1 cellular context compared by ENCODE assay signal in genomic region chr9:134267305-134268265, GRCh38.
TF ChIP-seq lines count a peak whose summit lies in the region.

No MANE protein-coding gene starts in this region.

TF ChIP-seq in HepG2, 621 proteins besides CTCF, POLR2A, EP300 and RAD21 (continued from another document and continues in another):
- TF ChIP-seq FOXP4 (CRISPR knock-in tag; IDR thresholded peaks at IDR 0.05) (no peak), SALL2 (CRISPR knock-in tag; IDR thresholded peaks at IDR 0.05) (no peak), TEAD3 (CRISPR knock-in tag; optimal IDR thresholded peaks at IDR 0.05; ENCODE audit: borderline replicate concordance) (peak; percentile 30), ZNF136 (CRISPR knock-in tag; IDR thresholded peaks at IDR 0.05; ENCODE audit: low read depth) (no peak), ZNF563 (CRISPR knock-in tag; IDR thresholded peaks at IDR 0.05) (peak; percentile 75; the same call in 1 of the 2 replicates), ZFY (CRISPR knock-in tag; IDR thresholded peaks at IDR 0.05) (peak; percentile 49; the same call in 1 of the 2 replicates), ZNF484 (CRISPR knock-in tag; IDR thresholded peaks at IDR 0.05; ENCODE audit: borderline replicate concordance, low read depth) (no peak), ZNF800 (CRISPR knock-in tag; IDR thresholded peaks at IDR 0.05) (no peak), HNRNPH1 (optimal IDR thresholded peaks at IDR 0.05; ENCODE audit: low read depth, low read length) (no peak), CBX1 (IDR thresholded peaks at IDR 0.05; ENCODE audit: low read depth) (no peak), ZXDC (CRISPR knock-in tag; IDR thresholded peaks at IDR 0.05) (no peak), ATM (IDR thresholded peaks at IDR 0.05; ENCODE audit: borderline replicate concordance) (no peak), ZNF792 (CRISPR knock-in tag; IDR thresholded peaks at IDR 0.05) (no peak), ZNF558 (CRISPR knock-in tag; IDR thresholded peaks at IDR 0.05; ENCODE audit: borderline replicate concordance) (no peak), ZNF720 (CRISPR knock-in tag; IDR thresholded peaks at IDR 0.05) (no peak), MTA3 (CRISPR knock-in tag; IDR thresholded peaks at IDR 0.05) (no peak), ZNF576 (CRISPR knock-in tag; IDR thresholded peaks at IDR 0.05) (no peak), ZNF562 (CRISPR knock-in tag; IDR thresholded peaks at IDR 0.05; ENCODE audit: borderline replicate concordance) (no peak), EHMT2 (IDR thresholded peaks at IDR 0.05; ENCODE audit: borderline replicate concordance, low read depth, low read length) (no peak), HNF4A (CRISPR knock-in tag; IDR thresholded peaks at IDR 0.05) (peak; percentile 44; the same call in 1 of the 2 replicates), ARHGAP35 (CRISPR knock-in tag; IDR thresholded peaks at IDR 0.05; ENCODE audit: borderline replicate concordance) (no peak), HNRNPL (IDR thresholded peaks at IDR 0.05; ENCODE audit: low read depth, low read length) (no peak), TBP (CRISPR knock-in tag; IDR thresholded peaks at IDR 0.05) (no peak), STAG1 (CRISPR knock-in tag; IDR thresholded peaks at IDR 0.05) (peak; percentile 63), ATF3 (CRISPR knock-in tag; IDR thresholded peaks at IDR 0.05) (no peak), ZNF776 (CRISPR knock-in tag; IDR thresholded peaks at IDR 0.05) (no peak), DNMT1 (CRISPR knock-in tag; IDR thresholded peaks at IDR 0.05) (no peak), ZMYM3 (CRISPR knock-in tag; IDR thresholded peaks at IDR 0.05) (0 out of 2 replicates have a peak, but pooled peaks have one; percentile 13), PRDM10 (CRISPR knock-in tag; IDR thresholded peaks at IDR 0.05; ENCODE audit: low read depth) (no peak), ZNF34 (CRISPR knock-in tag; IDR thresholded peaks at IDR 0.05; ENCODE audit: borderline replicate concordance) (no peak), TCF7L2 (IDR thresholded peaks at IDR 0.05; ENCODE audit: low read depth, low read length) (no peak), AGO1 (IDR thresholded peaks at IDR 0.05; ENCODE audit: low read depth, low read length, poor library complexity, severe bottlenecking) (no peak), POLR2AphosphoS5 (IDR thresholded peaks at IDR 0.05; ENCODE audit: low read depth, low read length) (no peak), FUBP1 (CRISPR knock-in tag; IDR thresholded peaks at IDR 0.05; ENCODE audit: borderline replicate concordance) (no peak), FOXO4 (CRISPR knock-in tag; conservative IDR thresholded peaks at IDR 0.05) (no peak), PRDM15 (CRISPR knock-in tag; IDR thresholded peaks at IDR 0.05) (no peak), ZKSCAN1 (IDR thresholded peaks at IDR 0.05; ENCODE audit: low read length) (no peak), ZNF354B (CRISPR knock-in tag; IDR thresholded peaks at IDR 0.05) (no peak), ZKSCAN8 (CRISPR knock-in tag; IDR thresholded peaks at IDR 0.05; ENCODE audit: borderline replicate concordance) (no peak), ARID3A (IDR thresholded peaks at IDR 0.05; ENCODE audit: low read depth, low read length) (no peak), ESRRA (CRISPR knock-in tag; IDR thresholded peaks at IDR 0.05; ENCODE audit: low read depth) (no peak)
